1 cellular context compared by ENCODE assay signal in genomic region chr6:84615987-84616386, GRCh38.
TF ChIP-seq lines count a peak whose summit lies in the region.

No MANE protein-coding gene starts in this region.

TF ChIP-seq in HEK293, 187 proteins besides CTCF, POLR2A, EP300 and RAD21 (continued from another document):
- TF ChIP-seq, protein P1, sequence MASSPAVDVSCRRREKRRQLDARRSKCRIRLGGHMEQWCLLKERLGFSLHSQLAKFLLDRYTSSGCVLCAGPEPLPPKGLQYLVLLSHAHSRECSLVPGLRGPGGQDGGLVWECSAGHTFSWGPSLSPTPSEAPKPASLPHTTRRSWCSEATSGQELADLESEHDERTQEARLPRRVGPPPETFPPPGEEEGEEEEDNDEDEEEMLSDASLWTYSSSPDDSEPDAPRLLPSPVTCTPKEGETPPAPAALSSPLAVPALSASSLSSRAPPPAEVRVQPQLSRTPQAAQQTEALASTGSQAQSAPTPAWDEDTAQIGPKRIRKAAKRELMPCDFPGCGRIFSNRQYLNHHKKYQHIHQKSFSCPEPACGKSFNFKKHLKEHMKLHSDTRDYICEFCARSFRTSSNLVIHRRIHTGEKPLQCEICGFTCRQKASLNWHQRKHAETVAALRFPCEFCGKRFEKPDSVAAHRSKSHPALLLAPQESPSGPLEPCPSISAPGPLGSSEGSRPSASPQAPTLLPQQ (tag by site-specific recombination; IDR thresholded peaks at IDR 0.05), result peak; percentile 58; the same call in 1 of the 2 replicates
- TF ChIP-seq KLF10 (tag by site-specific recombination; IDR thresholded peaks at IDR 0.05), result no peak
- TF ChIP-seq ZNF596 (tag by site-specific recombination; IDR thresholded peaks at IDR 0.05), result no peak
- peak; percentile 79 for TF ChIP-seq ATF2 (tag by site-specific recombination; IDR thresholded peaks at IDR 0.05; ENCODE audit: low read depth)
- TF ChIP-seq ZFP69B (tag by site-specific recombination; IDR thresholded peaks at IDR 0.05), result peak; percentile 79
